22 cellular contexts compared by ENCODE assay signal in the genomic region with DNA sequence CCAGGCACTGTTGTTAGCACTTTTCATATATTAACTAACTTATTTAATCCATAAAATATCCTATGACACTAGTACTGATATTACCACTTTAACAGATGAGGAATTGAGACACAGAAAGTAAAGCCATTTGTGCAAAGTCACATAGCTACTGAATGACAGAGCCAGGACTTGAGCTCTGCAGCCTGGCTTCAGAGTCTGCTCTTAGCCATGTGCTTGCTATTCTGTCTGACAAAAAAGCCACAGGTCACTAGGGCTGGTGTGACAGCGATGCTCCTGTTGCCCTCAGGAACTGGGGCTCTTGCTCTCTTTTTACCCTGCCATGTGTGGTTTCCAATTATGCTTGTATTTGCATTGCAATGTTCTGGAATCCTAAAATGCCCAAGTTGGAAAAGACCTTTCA. TPM values are rescaled to one million over a fixed set of nuclear protein-coding genes. Genes with fewer than 3 reads are reported as not detected.
DNase-seq lines count a peak whose midpoint lies in the region; ATAC-seq, FAIRE-seq and TF ChIP-seq lines count a peak whose summit lies in the region.
"Had no signal": no experiment of that assay in that cellular context is flagged by ENCODE, and none has a peak within 500 bp of the region (broad histone marks: within the 10 kb centered on the region; RNA-seq: fewer than 3 reads in every experiment).

No MANE protein-coding gene starts in this region.

- H3K4me3 ChIP-seq in DND-41 (ENCODE audit: low read depth in 1 of 2, low read length in 2 of 2) (no peak overlapping the region), MM.1S (ENCODE audit: low read length) (no peak overlapping the region), K562 (no peak overlapping the region), smooth muscle cell (no peak overlapping the region)
- H3K4me3 ChIP-seq: A549, HAP-1 had no signal

- FAIRE-seq in K562 (lab: Jason Lieb, UNC): no peak
- FAIRE-seq: A549, GM12891 had no signal

- H4K20me1 ChIP-seq in DND-41 (ENCODE audit: insufficient read depth, low read length) (no peaks in the 10 kb centered on the region), MM.1S (ENCODE audit: insufficient read depth, low read length) (no peaks in the 10 kb centered on the region), K562 (replicated peaks; ENCODE audit: control insufficient read depth, insufficient read depth, low read length) (no peaks in the 10 kb centered on the region), smooth muscle cell (ENCODE audit: low read depth) (peaks cover 5% of the 10 kb centered on the region)

- H3F3A ChIP-seq in MM.1S (ENCODE audit: insufficient read depth, low read length): peaks cover 13% of the 10 kb centered on the region
- no peaks in the 10 kb centered on the region for H3F3A ChIP-seq in smooth muscle cell (ENCODE audit: low read depth)

- CTCF ChIA-PET in K562 (lab: Yijun Ruan, JAX; ENCODE audit: low intra/inter-chr PET ratio): interaction anchor here (0.5 kb wide), 1 partner anchor 243 kb away, joined by 4 read pairs; no protein-coding TSS in a partner anchor

- DNase-seq in DND-41 (no peak), MM.1S (peak; percentile 36), K562 (ENCODE audit: extremely low read depth in 1 of 4, low spot score in 3 of 4) (no peak), smooth muscle cell (lab: John Stamatoyannopoulos, UW; ENCODE audit: unreplicated experiment) (no peak), hypothalamus (lab: John Stamatoyannopoulos, UW) (no peak), 8988T (no peak)
- DNase-seq in activated CD4-positive, alpha-beta T cell treated with anti-CD3 and anti-CD28 coated beads for 1 hour: no peak
- no peak for DNase-seq in stimulated activated CD4-positive, alpha-beta T cell treated with anti-CD3 and anti-CD28 coated beads, Interleukin-4, amount 100 ng/mL, for 24 hours
- DNase-seq: Caco-2; CD8-positive, alpha-beta T cell; GF-D8; GOT3; KG1; NCI-H1417 treated with DMSO at 0.1 percent for 48 hours; NCI-H1694 treated with DMSO at 0.1 percent for 48 hours; NCI-H82; SHP77 had no signal

- no peak for TF ChIP-seq RAD21 in K562 (CRISPR knock-in tag; conservative IDR thresholded peaks at IDR 0.05 in 1 of 2, IDR thresholded peaks at IDR 0.05 in 1 of 2)

- H3K4me1 ChIP-seq in DND-41 (ENCODE audit: insufficient read depth, low read length) (peaks cover 24% of the 10 kb centered on the region), MM.1S (ENCODE audit: low read length) (peaks cover 53% of the 10 kb centered on the region), K562 (replicated peaks in 1 of 2; ENCODE audit: control insufficient read depth in 2 of 2, insufficient read depth in 2 of 2, low read length in 2 of 2) (peaks cover 9 to 35% of the 10 kb centered on the region in 2 experiments), smooth muscle cell (ENCODE audit: low read depth) (no peaks in the 10 kb centered on the region)
- H3K4me1 ChIP-seq: A549, Caco-2, HAP-1 had no signal

- intact Hi-C loops in K562 (cut with micrococcal nuclease): loop anchor here (10.0 kb wide), 1 partner anchor 544 kb away; no protein-coding TSS in a partner anchor

- H3K27ac ChIP-seq in DND-41 (ENCODE audit: low read length): peak overlapping the region; percentile 15
- H3K27ac ChIP-seq in MM.1S (ENCODE audit: low read length): peak overlapping the region; percentile 12; the same call in 1 of the 2 replicates
- H3K27ac ChIP-seq in K562 (ENCODE audit: extremely low read depth, low read depth, low read length): no peak overlapping the region
- H3K27ac ChIP-seq in smooth muscle cell (ENCODE audit: low read depth): peak overlapping the region; percentile 62
- H3K27ac ChIP-seq: A549, RWPE1 had no signal

- H3K36me3 ChIP-seq in DND-41 (ENCODE audit: insufficient read depth, low read length): peaks cover 72% of the 10 kb centered on the region
- H3K36me3 ChIP-seq in MM.1S (replicated peaks; ENCODE audit: insufficient read depth, low read length): no peaks in the 10 kb centered on the region
- peaks cover 64% of the 10 kb centered on the region for H3K36me3 ChIP-seq in K562 (ENCODE audit: control insufficient read depth, insufficient read depth, low read length)
- no peaks in the 10 kb centered on the region for H3K36me3 ChIP-seq in smooth muscle cell (ENCODE audit: low read depth)

- TF ChIP-seq CTCF in DND-41 (IDR thresholded peaks at IDR 0.05; ENCODE audit: borderline replicate concordance, extremely low read depth, low read length, poor library complexity, severe bottlenecking) (no peak), MM.1S (IDR thresholded peaks at IDR 0.05; ENCODE audit: low read length) (no peak), K562 (IDR thresholded peaks at IDR 0.05 in 2 of 3, conservative IDR thresholded peaks at IDR 0.05 in 1 of 3; ENCODE audit: insufficient read depth in 2 of 3, low read depth in 1 of 3, low read length in 3 of 3) (no peak), smooth muscle cell (IDR thresholded peaks at IDR 0.05; ENCODE audit: borderline replicate concordance, insufficient read depth, poor library complexity, severe bottlenecking) (no peak)

- POLR2A ChIA-PET in K562 (lab: Yijun Ruan, JAX): interaction anchor here (0.6 to 1.4 kb wide), 5 partner anchors 16 to 550 kb away, joined by 3 to 4 read pairs (median 3); no protein-coding TSS in a partner anchor

- H3K9ac ChIP-seq in DND-41 (ENCODE audit: low read depth, low read length) (no peak overlapping the region), MM.1S (ENCODE audit: low read length) (peak overlapping the region; percentile 1; the same call in 1 of the 2 replicates), K562 (ENCODE audit: insufficient read depth in 1 of 2, low read depth in 2 of 2, low read length in 2 of 2) (no peak overlapping the region), smooth muscle cell (ENCODE audit: low read depth) (no peak overlapping the region)

- H3K9me3 ChIP-seq in DND-41 (ENCODE audit: insufficient read depth, low read length, severe bottlenecking) (no peaks in the 10 kb centered on the region), MM.1S (replicated peaks; ENCODE audit: insufficient read depth, low read length) (no peaks in the 10 kb centered on the region), K562 (replicated peaks; ENCODE audit: control insufficient read depth, insufficient read depth, low read depth, low read length) (no peaks in the 10 kb centered on the region), smooth muscle cell (replicated peaks; ENCODE audit: low read depth) (no peaks in the 10 kb centered on the region)
- H3K9me3 ChIP-seq: A549, Caco-2, HAP-1 had no signal

- TF ChIP-seq POLR2A in K562 (conservative IDR thresholded peaks at IDR 0.05): no peak

- 71% methylated on average over 1 of the region's 1 CpG for WGBS in K562 (ENCODE audit: insufficient coverage, low coverage, missing lambda C conversion rate)
- 71% methylated on average over 1 of the region's 1 CpG for WGBS in smooth muscle cell (ENCODE audit: low lambda C conversion rate)

- H2AFZ ChIP-seq in DND-41 (ENCODE audit: low read depth, low read length) (no peak overlapping the region), MM.1S (ENCODE audit: low read length) (no peak overlapping the region), K562 (ENCODE audit: low read depth, low read length) (no peak overlapping the region), smooth muscle cell (ENCODE audit: low read depth) (no peak overlapping the region)

- BruUV-seq in K562 (replicated peaks; lab: Mats Ljungman, UMichigan): no TSS peak

- in situ Hi-C loops in K562 (cut with MboI): no loop called here

- peaks cover 1% of the 10 kb centered on the region for H3K9me1 ChIP-seq in K562 (ENCODE audit: control insufficient read depth, insufficient read depth, low read length)

- TF ChIP-seq EP300 in K562 (IDR thresholded peaks at IDR 0.05; ENCODE audit: low read length): no peak

- ATAC-seq in DND-41 (ENCODE audit: insufficient read depth, low read depth): no peak
- ATAC-seq in K562: peak; percentile 40
- ATAC-seq: A549; CD8-positive, alpha-beta T cell; Panc1 had no signal

- 0 out of 2 replicates have a peak, but pooled peaks cover 3% of the 10 kb centered on the region for H3K79me2 ChIP-seq in DND-41 (ENCODE audit: insufficient read depth, low read length)
- no peaks in the 10 kb centered on the region for H3K79me2 ChIP-seq in MM.1S (ENCODE audit: low read length)
- H3K79me2 ChIP-seq in K562 (ENCODE audit: control insufficient read depth, insufficient read depth, low read length): no peaks in the 10 kb centered on the region
- no peaks in the 10 kb centered on the region for H3K79me2 ChIP-seq in smooth muscle cell (ENCODE audit: low read depth)

- H3K9me2 ChIP-seq in MM.1S (replicated peaks; ENCODE audit: insufficient read depth, low read length): no peaks in the 10 kb centered on the region

- H3K27me3 ChIP-seq in DND-41 (ENCODE audit: insufficient read depth, low read length, poor library complexity): no peaks in the 10 kb centered on the region
- H3K27me3 ChIP-seq in MM.1S (replicated peaks; ENCODE audit: insufficient read depth, low read length): no peaks in the 10 kb centered on the region
- no peaks in the 10 kb centered on the region for H3K27me3 ChIP-seq in K562 (ENCODE audit: control insufficient read depth in 2 of 2, insufficient read depth in 2 of 2, low read length in 2 of 2)
- H3K27me3 ChIP-seq in smooth muscle cell (ENCODE audit: low read depth): no peaks in the 10 kb centered on the region

- H3K4me2 ChIP-seq in DND-41 (ENCODE audit: insufficient read depth, low read length) (no peak overlapping the region), MM.1S (ENCODE audit: low read depth, low read length) (no peak overlapping the region), K562 (ENCODE audit: insufficient read depth, low read length) (no peak overlapping the region), smooth muscle cell (no peak overlapping the region)
- H3K4me2 ChIP-seq: A549 had no signal

RNA-seq across cellular contexts. Expression of a gene that starts 44.7 kb away (rescaled TPM):
- 19.2 and 43.1 TPM in 2 replicates for total RNA-seq in K562 (2011; cell fraction: chromatin; rRNA removed; ENCODE audit: low replicate concordance)
- 12.0 and 14.1 TPM in 2 replicates for total RNA-seq in K562 (2011; cell fraction: nucleolus; rRNA removed)
- 25.6 and 32.9 TPM in 2 replicates for total RNA-seq in K562 (2011; cell fraction: nucleoplasm; rRNA removed)
- total RNA-seq in K562 (2014; rRNA removed) (37.3 and 37.5 TPM in 2 replicates), K562 (2014; rRNA removed; fragmentation: Illumina TruSeq; extraction: Trizol) (42.8 and 50.8 TPM in 2 replicates), K562 (2015; rRNA removed; fragmentation: Illumina TruSeq; extraction: Trizol) (38.6 and 45.5 TPM in 2 replicates), K562 (2021) (28.5 and 30.0 TPM in 2 replicates), smooth muscle cell (16.7 and 17.3 TPM in 2 replicates)
- polyA plus RNA-seq in K562 (2011; rRNA removed) (28.5 and 35.1 TPM in 2 replicates), K562 (2014; fragmentation: Illumina TruSeq; extraction: Trizol) (42.1 and 47.0 TPM in 2 replicates), K562 (2014; fragmentation: Nextera tagmentation; extraction: Ambion mirVana) (10 to 100 TPM; 10.6 to 13.0 TPM), K562 (2014; rRNA removed) (36.6 and 40.6 TPM in 2 replicates), smooth muscle cell (20.4 and 23.6 TPM in 2 replicates)
- polyA plus RNA-seq in K562 (2011; cell fraction: cytosol; rRNA removed): 10.9 and 16.7 TPM in 2 replicates
- polyA plus RNA-seq in K562 (2011; cell fraction: nucleus; rRNA removed): 18.9 and 21.9 TPM in 2 replicates
- 19.3 and 25.3 TPM in 2 replicates for polyA plus RNA-seq in K562 (2012)
- polyA minus RNA-seq in K562 (2011; rRNA and poly(A)+ RNA removed): 24.9 and 30.1 TPM in 2 replicates
- polyA minus RNA-seq in K562 (2011; cell fraction: cytosol; rRNA and poly(A)+ RNA removed): 9.1 and 14.6 TPM in 2 replicates
- polyA minus RNA-seq in K562 (2011; cell fraction: nucleus; rRNA and poly(A)+ RNA removed): 14.9 and 28.0 TPM in 2 replicates

RNA-seq across cellular contexts. Expression of a gene that starts 51.1 kb away (rescaled TPM):
- total RNA-seq in K562 (2011; cell fraction: chromatin; rRNA removed; ENCODE audit: low replicate concordance): 9.2 and 9.3 TPM in 2 replicates
- 6.8 and 8.0 TPM in 2 replicates for total RNA-seq in K562 (2011; cell fraction: nucleolus; rRNA removed)
- 6.2 and 9.8 TPM in 2 replicates for total RNA-seq in K562 (2011; cell fraction: nucleoplasm; rRNA removed)
- total RNA-seq in K562 (2014; rRNA removed): 1.3 and 1.5 TPM in 2 replicates
- 1.6 and 2.4 TPM in 2 replicates for total RNA-seq in K562 (2014; rRNA removed; fragmentation: Illumina TruSeq; extraction: Trizol)
- 3.3 and 4.0 TPM in 2 replicates for total RNA-seq in K562 (2015; rRNA removed; fragmentation: Illumina TruSeq; extraction: Trizol)
- 1.9 and 2.0 TPM in 2 replicates for total RNA-seq in K562 (2021)
- 5.0 and 8.0 TPM in 2 replicates for polyA plus RNA-seq in K562 (2011; rRNA removed)
- polyA plus RNA-seq in K562 (2011; cell fraction: cytosol; rRNA removed): 3.3 and 5.8 TPM in 2 replicates
- 3.6 and 5.0 TPM in 2 replicates for polyA plus RNA-seq in K562 (2011; cell fraction: nucleus; rRNA removed)
- polyA plus RNA-seq in K562 (2012): 3.2 and 3.5 TPM in 2 replicates
- 1.9 and 2.3 TPM in 2 replicates for polyA plus RNA-seq in K562 (2014; fragmentation: Illumina TruSeq; extraction: Trizol)
- 1 to 10 TPM; 1.8 to 1.9 TPM for polyA plus RNA-seq in K562 (2014; fragmentation: Nextera tagmentation; extraction: Ambion mirVana)
- polyA plus RNA-seq in K562 (2014; rRNA removed): 2.8 and 3.5 TPM in 2 replicates
- polyA minus RNA-seq in K562 (2011; rRNA and poly(A)+ RNA removed): 3.4 and 4.8 TPM in 2 replicates
- polyA minus RNA-seq in K562 (2011; cell fraction: cytosol; rRNA and poly(A)+ RNA removed): 1.5 and 3.3 TPM in 2 replicates
- polyA minus RNA-seq in K562 (2011; cell fraction: nucleus; rRNA and poly(A)+ RNA removed): 2.0 and 2.4 TPM in 2 replicates
- 0.31 and 0.40 TPM in 2 replicates for total RNA-seq in smooth muscle cell
- polyA plus RNA-seq in smooth muscle cell: 1.2 and 1.9 TPM in 2 replicates

RNA-seq across cellular contexts. Expression of a gene that starts 51.5 kb away (rescaled TPM):
- 32.9 and 35.9 TPM in 2 replicates for total RNA-seq in K562 (2011; cell fraction: chromatin; rRNA removed; ENCODE audit: low replicate concordance)
- 16.1 and 18.0 TPM in 2 replicates for total RNA-seq in K562 (2011; cell fraction: nucleolus; rRNA removed)
- 22.4 and 25.4 TPM in 2 replicates for total RNA-seq in K562 (2011; cell fraction: nucleoplasm; rRNA removed)
- total RNA-seq in K562 (2014; rRNA removed) (10.9 and 13.0 TPM in 2 replicates), K562 (2014; rRNA removed; fragmentation: Illumina TruSeq; extraction: Trizol) (13.5 and 13.9 TPM in 2 replicates), K562 (2015; rRNA removed; fragmentation: Illumina TruSeq; extraction: Trizol) (12.3 and 13.1 TPM in 2 replicates), K562 (2021) (16.1 and 17.2 TPM in 2 replicates), smooth muscle cell (7.2 and 7.3 TPM in 2 replicates)
- polyA plus RNA-seq in K562 (2011; rRNA removed) (14.0 and 15.3 TPM in 2 replicates), K562 (2014; fragmentation: Illumina TruSeq; extraction: Trizol) (21.7 and 24.2 TPM in 2 replicates), K562 (2014; fragmentation: Nextera tagmentation; extraction: Ambion mirVana) (1 to 10 TPM; 4.8 to 6.4 TPM), K562 (2014; rRNA removed) (14.0 and 14.5 TPM in 2 replicates), smooth muscle cell (5.6 and 7.0 TPM in 2 replicates)
- 11.5 and 14.7 TPM in 2 replicates for polyA plus RNA-seq in K562 (2011; cell fraction: cytosol; rRNA removed)
- polyA plus RNA-seq in K562 (2011; cell fraction: nucleus; rRNA removed): 22.4 and 24.0 TPM in 2 replicates
- 12.9 and 19.1 TPM in 2 replicates for polyA plus RNA-seq in K562 (2012)
- polyA minus RNA-seq in K562 (2011; rRNA and poly(A)+ RNA removed): 10.0 and 11.0 TPM in 2 replicates
- 6.8 and 8.6 TPM in 2 replicates for polyA minus RNA-seq in K562 (2011; cell fraction: cytosol; rRNA and poly(A)+ RNA removed)
- 11.8 and 14.1 TPM in 2 replicates for polyA minus RNA-seq in K562 (2011; cell fraction: nucleus; rRNA and poly(A)+ RNA removed)
